1 cellular context compared by ENCODE assay signal in the genomic region with DNA sequence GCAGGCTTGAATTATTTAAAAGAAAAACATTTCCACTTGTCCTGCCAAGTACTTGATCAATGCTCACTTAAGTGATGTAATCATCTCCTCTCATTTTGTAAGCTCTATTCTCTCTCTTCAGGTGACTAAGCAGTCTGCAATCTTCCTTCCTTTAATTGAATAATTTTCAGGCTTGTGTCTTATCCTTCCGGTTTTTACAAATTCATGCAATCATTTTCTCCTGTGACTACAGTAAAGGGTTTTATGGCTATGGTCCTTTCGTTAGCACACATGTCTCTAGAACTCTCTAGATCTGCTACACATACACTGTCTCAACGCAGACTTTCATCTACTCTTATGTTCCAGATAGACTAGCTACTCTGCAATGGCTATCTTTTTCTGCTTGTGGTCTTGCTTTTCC.
TF ChIP-seq lines count a peak whose summit lies in the region.

No MANE protein-coding gene starts in this region.

TF ChIP-seq in SK-N-SH, 30 proteins besides CTCF, POLR2A, EP300 and RAD21 (continued from another document):
- TF ChIP-seq, protein P1, sequence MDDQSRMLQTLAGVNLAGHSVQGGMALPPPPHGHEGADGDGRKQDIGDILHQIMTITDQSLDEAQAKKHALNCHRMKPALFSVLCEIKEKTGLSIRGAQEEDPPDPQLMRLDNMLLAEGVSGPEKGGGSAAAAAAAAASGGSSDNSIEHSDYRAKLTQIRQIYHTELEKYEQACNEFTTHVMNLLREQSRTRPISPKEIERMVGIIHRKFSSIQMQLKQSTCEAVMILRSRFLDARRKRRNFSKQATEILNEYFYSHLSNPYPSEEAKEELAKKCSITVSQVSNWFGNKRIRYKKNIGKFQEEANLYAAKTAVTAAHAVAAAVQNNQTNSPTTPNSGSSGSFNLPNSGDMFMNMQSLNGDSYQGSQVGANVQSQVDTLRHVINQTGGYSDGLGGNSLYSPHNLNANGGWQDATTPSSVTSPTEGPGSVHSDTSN (IDR thresholded peaks at IDR 0.05), result peak; percentile 49; the same call in 1 of the 2 replicates
- TF ChIP-seq NFIC (IDR thresholded peaks at IDR 0.05; ENCODE audit: borderline replicate concordance), result peak; percentile 42; the same call in 1 of the 2 replicates
- TF ChIP-seq YY1 (IDR thresholded peaks at IDR 0.05; ENCODE audit: low read depth), result no peak
